In the genomic region with DNA sequence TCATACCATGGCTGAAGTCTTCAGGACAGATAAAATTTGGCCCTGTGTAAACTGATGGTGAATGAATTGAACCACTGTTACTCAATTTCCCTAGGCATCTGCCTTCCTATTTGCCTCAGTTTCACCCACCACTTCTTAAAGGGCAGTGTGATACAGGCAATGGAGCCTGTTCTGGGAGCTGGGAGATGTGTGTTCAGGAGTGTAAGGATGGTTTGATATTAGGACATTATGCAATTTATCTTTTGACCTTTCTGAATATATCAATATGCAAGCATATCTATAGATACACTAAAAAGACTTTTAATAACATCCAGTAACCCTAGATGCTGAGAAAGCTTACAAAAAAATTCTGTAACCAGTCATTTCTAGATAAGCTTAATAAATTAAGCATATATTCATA, we compare ENCODE assay signal across 10 cellular contexts. TPM values are rescaled to one million over a fixed set of nuclear protein-coding genes. Genes with fewer than 3 reads are reported as not detected.
DNase-seq lines count a peak whose midpoint lies in the region; ATAC-seq and TF ChIP-seq lines count a peak whose summit lies in the region.
"Had no signal": no experiment of that assay in that cellular context is flagged by ENCODE, and none has a peak within 500 bp of the region (broad histone marks: within the 10 kb centered on the region; RNA-seq: fewer than 3 reads in every experiment).

No MANE protein-coding gene starts in this region.

- H3K4me1 ChIP-seq in trophoblast cell (ENCODE audit: control insufficient read depth in 1 of 2, insufficient read depth in 2 of 2, low read length in 2 of 2): no peaks in the 10 kb centered on the region

- intact Hi-C loops in Calu3 (cut with micrococcal nuclease; ENCODE audit: unreplicated experiment): no loop called here

- no peaks in the 10 kb centered on the region for H3K79me1 ChIP-seq in trophoblast cell (ENCODE audit: low read length)

- H2BK12ac ChIP-seq in trophoblast cell (ENCODE audit: low read length): no peak overlapping the region

- peak overlapping the region; percentile 93 for H3K4me2 ChIP-seq in trophoblast cell (ENCODE audit: low read length)

- no peaks in the 10 kb centered on the region for H3K9me3 ChIP-seq in trophoblast cell (ENCODE audit: insufficient read depth, low read depth, low read length)

- no peak overlapping the region for H3K27ac ChIP-seq in trophoblast cell (ENCODE audit: low read depth, low read length)

- H2BK5ac ChIP-seq in trophoblast cell (ENCODE audit: low read depth, low read length, poor library complexity): no peak overlapping the region

- no peak for ATAC-seq in HG02981 (IDR thresholded peaks at IDR 0.05; ENCODE audit: unreplicated experiment)

- TF ChIP-seq CTCF in Calu3 (IDR thresholded peaks at IDR 0.05; ENCODE audit: unreplicated experiment) (no peak), epithelial cell of proximal tubule (conservative IDR thresholded peaks at IDR 0.05; ENCODE audit: low read depth, low read length) (no peak)

- DNase-seq in Calu3 (no peak), epithelial cell of proximal tubule (ENCODE audit: low read depth) (no peak), trophoblast cell (no peak), NCI-H226 (no peak), Ammon's horn (ENCODE audit: low spot score) (no peak)

- H2AFZ ChIP-seq in trophoblast cell (ENCODE audit: insufficient read depth, low read length, poor library complexity): no peak overlapping the region

- BruUV-seq in Calu3 (replicated peaks; lab: Mats Ljungman, UMichigan): no TSS peak

- CTCF ChIA-PET in Calu3 (lab: Charles Lee): interaction anchor here (0.5 to 2.0 kb wide), 5 partner anchors 29 to 398 kb away, joined by 3 to 11 read pairs (median 8); a partner anchor contains a TSS

- H4K12ac ChIP-seq in trophoblast cell (ENCODE audit: low read depth, low read length): no peak overlapping the region

- peak overlapping the region; percentile 89 for H3K4me3 ChIP-seq in epithelial cell of proximal tubule (ENCODE audit: low read depth, low read length)
- no peak overlapping the region for H3K4me3 ChIP-seq in trophoblast cell (ENCODE audit: low read depth, low read length)

- H3K4me1 Mint-ChIP-seq in Calu3 (ENCODE audit: low read depth, unreplicated experiment): peaks cover 7% of the 10 kb centered on the region
- H3K4me1 Mint-ChIP-seq in IgD-negative memory B cell: peaks cover 4 to 7% (median 5%) of the 10 kb centered on the region in 3 donors

- H4K91ac ChIP-seq in trophoblast cell (ENCODE audit: low read depth, low read length): no peak overlapping the region

- no peak overlapping the region for H2BK120ac ChIP-seq in trophoblast cell (ENCODE audit: insufficient read depth, low read length, poor library complexity)

- no peak overlapping the region for H3K9ac ChIP-seq in trophoblast cell (ENCODE audit: low read length)

- H3K4me3 Mint-ChIP-seq in Calu3 (ENCODE audit: low read depth, unreplicated experiment) (peak overlapping the region; percentile 74), IgD-negative memory B cell (peak overlapping the region; percentile 34 to 98 (median 88))

- H3K14ac ChIP-seq in trophoblast cell (ENCODE audit: low read length): no peak overlapping the region

- no peaks in the 10 kb centered on the region for H3K79me2 ChIP-seq in trophoblast cell (ENCODE audit: control insufficient read depth, insufficient read depth, low read length, poor library complexity)

- no peaks in the 10 kb centered on the region for H3K36me3 ChIP-seq in trophoblast cell (ENCODE audit: control insufficient read depth in 1 of 2, insufficient read depth in 2 of 2, low read length in 2 of 2)
- H3K36me3 ChIP-seq: cardiac muscle cell had no signal

- H4K8ac ChIP-seq in trophoblast cell (ENCODE audit: low read depth, low read length): no peak overlapping the region

- H3K9me3 Mint-ChIP-seq in Calu3 (ENCODE audit: low read depth, unreplicated experiment) (no peaks in the 10 kb centered on the region), IgD-negative memory B cell (peaks cover 5 to 18% (median 12%) of the 10 kb centered on the region in 3 donors)

- peaks cover 15% of the 10 kb centered on the region for H3K36me3 Mint-ChIP-seq in Calu3 (ENCODE audit: insufficient read depth, unreplicated experiment)
- no peaks in the 10 kb centered on the region for H3K36me3 Mint-ChIP-seq in IgD-negative memory B cell

- H3K27me3 ChIP-seq in trophoblast cell (ENCODE audit: insufficient read depth, low read length): no peaks in the 10 kb centered on the region
- H3K27me3 ChIP-seq: cardiac muscle cell had no signal

- H3K27ac Mint-ChIP-seq in Calu3 (ENCODE audit: unreplicated experiment) (no peak overlapping the region), IgD-negative memory B cell (no peak overlapping the region)

- no peak overlapping the region for H3K18ac ChIP-seq in trophoblast cell (ENCODE audit: low read length)

- H3K23ac ChIP-seq in trophoblast cell (ENCODE audit: low read length): no peak overlapping the region

- H2AK5ac ChIP-seq in trophoblast cell (ENCODE audit: low read length): no peak overlapping the region

- H3K4ac ChIP-seq in trophoblast cell (ENCODE audit: low read depth, low read length): no peak overlapping the region

- H3K27me3 Mint-ChIP-seq in Calu3 (ENCODE audit: unreplicated experiment) (peaks cover 15% of the 10 kb centered on the region), IgD-negative memory B cell (peaks cover 25% of the 10 kb centered on the region)

RNA-seq across cellular contexts. Expression of a gene that starts 14.6 kb away (rescaled TPM):
- total RNA-seq in Calu3 (2022): not detected in 2 replicates
- not detected for polyA plus RNA-seq in IgD-negative memory B cell
- 0.29 TPM in 1 of 2 replicates, not detected in the other for total RNA-seq in epithelial cell of proximal tubule
- not detected in 2 replicates for polyA plus RNA-seq in trophoblast cell (2013)
- total RNA-seq: cardiac muscle cell, left lobe of liver, M059J had no signal
- polyA plus RNA-seq: cardiac muscle cell had no signal

RNA-seq across cellular contexts. Expression of a gene that starts 54.9 kb away (rescaled TPM):
- total RNA-seq in Calu3 (2022) (255 and 312 TPM in 2 replicates), epithelial cell of proximal tubule (19.2 and 23.8 TPM in 2 replicates)
- polyA plus RNA-seq in IgD-negative memory B cell: not detected
- polyA plus RNA-seq in trophoblast cell (2013): 16.6 and 17.7 TPM in 2 replicates
- total RNA-seq: M059J had no signal

Comparison
In these comparisons a context has a peak if more than half of its experiments do, and no peak if none do; other contexts are left out.
1. RNA of a gene that starts 54.9 kb away (total RNA-seq): 255 to 312 TPM in Calu3; 19.2 to 23.8 TPM in epithelial cell of proximal tubule; every median in the first group is over 10 times any median in the second.